8 cellular contexts compared by ENCODE assay signal in genomic region chr20:36862857-36863668, GRCh38. TPM values are rescaled to one million over a fixed set of nuclear protein-coding genes. Genes with fewer than 3 reads are reported as not detected.
DNase-seq lines count a peak whose midpoint lies in the region; ATAC-seq and TF ChIP-seq lines count a peak whose summit lies in the region.

No MANE protein-coding gene starts in this region.

- ATAC-seq in GM18519 (IDR thresholded peaks at IDR 0.05; ENCODE audit: low FRiP score, unreplicated experiment): peak; percentile 42
- ATAC-seq in left ventricle myocardium superior: no peak

- WGBS in stomach, 5 donors: 0 to 2% (median 1%) methylated on average over 22 to 128 of the region's 129 CpGs

- H3K27ac ChIP-seq in HEK293 (ENCODE audit: extremely low read depth, low read depth, low read length) (peak overlapping the region; percentile 83), Peyer's patch (peak overlapping the region; percentile 70 to 90 (median 86)), stomach (peak overlapping the region; percentile 80 to 90 (median 84))

- no peak for DNase-seq in Peyer's patch
- peak; percentile 57 for DNase-seq in left ventricle myocardium superior
- no peak for DNase-seq in stomach
- DNase-seq in D341Med (ENCODE audit: low spot score): no peak
- DNase-seq in NK-92 treated with Interleukin-12 subunit alpha and Interleukin-12 subunit beta, amount 100 ng/mL, for 24 hours (lab: John Stamatoyannopoulos, UW): no peak
- DNase-seq in NCI-H2171 (lab: John Stamatoyannopoulos, UW): no peak

- POLR2A ChIA-PET in HEK293 (lab: Yijun Ruan, JAX): interaction anchor here (0.6 to 3.8 kb wide), 5 partner anchors 16 to 185 kb away, joined by 3 to 17 read pairs (median 5); no protein-coding TSS in a partner anchor

- H3K27me3 ChIP-seq in Peyer's patch (no peaks in the 10 kb centered on the region), stomach (peaks cover 0 to 27% (median 0%) of the 10 kb centered on the region in 3 donors)

- no peak for TF ChIP-seq EP300 in stomach (IDR thresholded peaks at IDR 0.05)

- H3K9me3 ChIP-seq in HEK293 (ENCODE audit: control insufficient read depth, insufficient read depth, low read depth, low read length) (no peaks in the 10 kb centered on the region), Peyer's patch (no peaks in the 10 kb centered on the region), stomach (no peaks in the 10 kb centered on the region)

- H3K4me1 ChIP-seq in HEK293 (ENCODE audit: control insufficient read depth, insufficient read depth, low read length) (peaks cover 9% of the 10 kb centered on the region; the same call in 1 of the 2 replicates), Peyer's patch (peaks cover 5 to 49% (median 11%) of the 10 kb centered on the region in 4 donors), stomach (peaks cover 42 to 62% (median 52%) of the 10 kb centered on the region in 4 donors)

- CTCF ChIA-PET in HEK293 (lab: Yijun Ruan, JAX): interaction anchor here (0.6 to 2.0 kb wide), 11 partner anchors 9 to 279 kb away, joined by 3 to 12 read pairs (median 5); partner anchors contain the start of gene DSN1

- H3K36me3 ChIP-seq in HEK293 (ENCODE audit: control insufficient read depth in 2 of 2, insufficient read depth in 1 of 2, low read length in 2 of 2) (peaks cover 0 to 9% of the 10 kb centered on the region in 2 experiments; a peak in 1 of 3 replicates), Peyer's patch (no peaks in the 10 kb centered on the region), stomach (no peaks in the 10 kb centered on the region)

- H3K4me3 ChIP-seq in HEK293 (ENCODE audit: low read depth, low read length) (peak overlapping the region; percentile 49), Peyer's patch (peak overlapping the region; percentile 48 to 78 (median 70)), stomach (peak overlapping the region; percentile 69 to 81 (median 74))

- intact Hi-C loops in left ventricle myocardium superior (cut with micrococcal nuclease): no loop called here
- intact Hi-C loops in stomach (cut with DNase I; ENCODE audit: low total_unique reads): no loop called here

- TF ChIP-seq CTCF in HEK293 (tag by site-specific recombination; IDR thresholded peaks at IDR 0.05) (no peak), Peyer's patch (IDR thresholded peaks at IDR 0.05) (no peak), stomach (IDR thresholded peaks at IDR 0.05) (no peak)

- TF ChIP-seq POLR2A in Peyer's patch (IDR thresholded peaks at IDR 0.05) (no peak), stomach (IDR thresholded peaks at IDR 0.05) (no peak)

TF ChIP-seq in HEK293, 187 proteins besides CTCF, POLR2A, EP300 and RAD21:
- TF ChIP-seq ZNF394 (tag by site-specific recombination; IDR thresholded peaks at IDR 0.05; ENCODE audit: borderline replicate concordance): no peak
- TF ChIP-seq KLF17 (tag by site-specific recombination; IDR thresholded peaks at IDR 0.05): no peak
- TF ChIP-seq ZNF600 (tag by site-specific recombination; IDR thresholded peaks at IDR 0.05): no peak

RNA-seq across cellular contexts. Expression of gene TLDC2, which starts 12.9 kb away (rescaled TPM):
- 100 to 1,000 TPM in 2 of 4 donors, 10 to 100 TPM in 2; 22.3 to 114 (median 70.1) TPM for total RNA-seq in Peyer's patch
- total RNA-seq in left ventricle myocardium superior: not detected
- total RNA-seq in stomach: 10 to 100 TPM in 1 of 5 donors, 1 to 10 TPM in 2, not detected in 2; 1.5 to 15.1 (median 4.8) TPM
- under 1 TPM; 0.13 to 0.62 (median 0.46) TPM for polyA plus RNA-seq in stomach
